1 cellular context compared by ENCODE assay signal in the genomic region with DNA sequence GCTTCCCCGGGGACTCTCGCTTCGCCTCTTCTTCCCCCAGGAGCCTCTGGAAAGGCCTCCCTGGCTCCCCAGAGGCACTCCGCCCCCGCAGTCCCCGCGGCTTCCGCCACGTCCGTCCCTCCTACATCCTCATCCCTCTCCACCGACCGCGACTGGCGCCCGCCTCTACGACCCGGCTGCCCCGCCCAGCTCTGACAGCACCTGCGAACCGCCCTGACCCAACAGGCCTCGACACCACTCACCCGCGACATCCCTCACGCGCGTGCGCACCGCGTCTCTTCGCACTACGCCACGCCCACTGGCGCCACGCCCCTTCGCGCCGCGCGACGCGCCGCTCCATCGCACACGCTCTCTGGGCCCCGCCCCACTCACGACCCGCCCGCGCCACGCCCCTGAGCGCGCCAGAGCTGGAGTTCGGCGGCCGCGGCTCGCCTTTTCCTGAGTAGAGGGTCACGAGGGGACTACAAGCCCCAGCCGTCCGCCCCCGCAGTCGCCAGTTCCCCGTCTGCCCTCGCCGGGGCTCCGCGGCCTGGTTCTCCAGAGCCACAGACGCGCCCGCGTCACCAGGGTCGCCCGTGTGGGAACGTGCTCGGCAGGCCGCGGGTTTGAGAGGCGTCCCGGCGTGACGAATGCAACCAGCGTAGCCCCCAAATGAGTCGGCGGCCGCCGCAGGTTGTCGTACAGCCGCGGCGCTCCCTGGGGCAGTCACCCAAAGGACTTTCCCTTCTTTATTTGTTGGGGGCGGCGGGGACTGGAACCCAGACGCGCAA.
TF ChIP-seq lines count a peak whose summit lies in the region.

No MANE protein-coding gene starts in this region.

TF ChIP-seq in K562, 482 proteins besides CTCF, POLR2A, EP300 and RAD21 (continued from another document and continues in another):
- TF ChIP-seq GTF3C2 (IDR thresholded peaks at IDR 0.05; ENCODE audit: borderline replicate concordance, extremely low read depth, insufficient read length) (no peak), NFXL1 (CRISPR knock-in tag; IDR thresholded peaks at IDR 0.05) (no peak), SMARCA5 (IDR thresholded peaks at IDR 0.05) (no peak), NR1H2 (CRISPR knock-in tag; IDR thresholded peaks at IDR 0.05) (0 out of 2 replicates have a peak, but pooled peaks have one; percentile 34), ZNF280A (IDR thresholded peaks at IDR 0.05; ENCODE audit: low read depth, partially characterized antibody) (no peak), GTF2F1 (IDR thresholded peaks at IDR 0.05; ENCODE audit: low read depth, low read length) (no peak), PURB (CRISPR knock-in tag; IDR thresholded peaks at IDR 0.05; ENCODE audit: low read depth) (no peak), CREBBP (IDR thresholded peaks at IDR 0.05; ENCODE audit: low read depth, low read length) (no peak), DDX20 (tag; IDR thresholded peaks at IDR 0.05; ENCODE audit: low read depth) (no peak), CBX1 (IDR thresholded peaks at IDR 0.05; ENCODE audit: low read depth) (peak; percentile 84; the same call in 1 of the 2 replicates), TCF7 (IDR thresholded peaks at IDR 0.05; ENCODE audit: borderline replicate concordance) (no peak), DPF2 (IDR thresholded peaks at IDR 0.05) (no peak), HMGXB4 (CRISPR knock-in tag; IDR thresholded peaks at IDR 0.05) (peak; percentile 81), GMEB1 (CRISPR knock-in tag; IDR thresholded peaks at IDR 0.05) (peak; percentile 77), MTA3 (IDR thresholded peaks at IDR 0.05; ENCODE audit: borderline replicate concordance) (peak; percentile 83; the same call in 1 of the 2 replicates), MAFG (tag; conservative IDR thresholded peaks at IDR 0.05) (no peak), MCM7 (IDR thresholded peaks at IDR 0.05) (no peak), KAT7 (CRISPR knock-in tag; IDR thresholded peaks at IDR 0.05; ENCODE audit: borderline replicate concordance) (no peak; the same call in 1 of the 2 replicates), ZNF584 (CRISPR knock-in tag; IDR thresholded peaks at IDR 0.05; ENCODE audit: low read depth) (no peak), DEAF1 (CRISPR knock-in tag; IDR thresholded peaks at IDR 0.05) (no peak), JUN (IDR thresholded peaks at IDR 0.05; ENCODE audit: borderline replicate concordance, low read depth, low read length) (no peak), JUN (CRISPR knock-in tag; IDR thresholded peaks at IDR 0.05; ENCODE audit: borderline replicate concordance) (no peak), TRIM24 (IDR thresholded peaks at IDR 0.05) (no peak), ZNF583 (CRISPR knock-in tag; IDR thresholded peaks at IDR 0.05) (no peak; the same call in 1 of the 2 replicates), ZNF24 (IDR thresholded peaks at IDR 0.05) (no peak), ZNF717 (CRISPR knock-in tag; IDR thresholded peaks at IDR 0.05) (0 out of 2 replicates have a peak, but pooled peaks have one; percentile 37), ZNF57 (CRISPR knock-in tag; IDR thresholded peaks at IDR 0.05) (no peak), HMG20A (CRISPR knock-in tag; conservative IDR thresholded peaks at IDR 0.05) (no peak), PYGO2 (tag; IDR thresholded peaks at IDR 0.05) (no peak), RERE (CRISPR knock-in tag; IDR thresholded peaks at IDR 0.05; ENCODE audit: borderline replicate concordance) (no peak), PCBP2 (IDR thresholded peaks at IDR 0.05; ENCODE audit: low read depth, low read length, poor library complexity, severe bottlenecking) (no peak), PHTF2 (CRISPR knock-in tag; IDR thresholded peaks at IDR 0.05) (no peak), SMAD3 (CRISPR knock-in tag; conservative IDR thresholded peaks at IDR 0.05) (no peak), CCAR2 (IDR thresholded peaks at IDR 0.05; ENCODE audit: low read depth, low read length) (no peak), ARID1B (IDR thresholded peaks at IDR 0.05) (no peak), CHD2 (IDR thresholded peaks at IDR 0.05; ENCODE audit: low read depth, low read length) (no peak)
- TF ChIP-seq, protein P1, sequence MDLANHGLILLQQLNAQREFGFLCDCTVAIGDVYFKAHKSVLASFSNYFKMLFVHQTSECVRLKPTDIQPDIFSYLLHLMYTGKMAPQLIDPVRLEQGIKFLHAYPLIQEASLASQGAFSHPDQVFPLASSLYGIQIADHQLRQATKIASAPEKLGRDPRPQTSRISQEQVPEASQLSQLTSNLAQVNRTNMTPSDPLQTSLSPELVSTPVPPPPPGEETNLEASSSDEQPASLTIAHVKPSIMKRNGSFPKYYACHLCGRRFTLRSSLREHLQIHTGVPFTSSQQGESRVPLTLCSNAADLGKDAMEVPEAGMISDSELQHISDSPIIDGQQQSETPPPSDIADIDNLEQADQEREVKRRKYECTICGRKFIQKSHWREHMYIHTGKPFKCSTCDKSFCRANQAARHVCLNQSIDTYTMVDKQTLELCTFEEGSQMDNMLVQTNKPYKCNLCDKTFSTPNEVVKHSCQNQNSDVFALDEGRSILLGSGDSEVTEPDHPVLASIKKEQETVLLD (IDR thresholded peaks at IDR 0.05): peak; percentile 86; the same call in 1 of the 2 replicates
- TF ChIP-seq, protein P2, sequence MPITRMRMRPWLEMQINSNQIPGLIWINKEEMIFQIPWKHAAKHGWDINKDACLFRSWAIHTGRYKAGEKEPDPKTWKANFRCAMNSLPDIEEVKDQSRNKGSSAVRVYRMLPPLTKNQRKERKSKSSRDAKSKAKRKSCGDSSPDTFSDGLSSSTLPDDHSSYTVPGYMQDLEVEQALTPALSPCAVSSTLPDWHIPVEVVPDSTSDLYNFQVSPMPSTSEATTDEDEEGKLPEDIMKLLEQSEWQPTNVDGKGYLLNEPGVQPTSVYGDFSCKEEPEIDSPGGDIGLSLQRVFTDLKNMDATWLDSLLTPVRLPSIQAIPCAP (CRISPR knock-in tag; IDR thresholded peaks at IDR 0.05; ENCODE audit: borderline replicate concordance): no peak
